ENCODE assay signal across 2 cellular contexts in the genomic region with DNA sequence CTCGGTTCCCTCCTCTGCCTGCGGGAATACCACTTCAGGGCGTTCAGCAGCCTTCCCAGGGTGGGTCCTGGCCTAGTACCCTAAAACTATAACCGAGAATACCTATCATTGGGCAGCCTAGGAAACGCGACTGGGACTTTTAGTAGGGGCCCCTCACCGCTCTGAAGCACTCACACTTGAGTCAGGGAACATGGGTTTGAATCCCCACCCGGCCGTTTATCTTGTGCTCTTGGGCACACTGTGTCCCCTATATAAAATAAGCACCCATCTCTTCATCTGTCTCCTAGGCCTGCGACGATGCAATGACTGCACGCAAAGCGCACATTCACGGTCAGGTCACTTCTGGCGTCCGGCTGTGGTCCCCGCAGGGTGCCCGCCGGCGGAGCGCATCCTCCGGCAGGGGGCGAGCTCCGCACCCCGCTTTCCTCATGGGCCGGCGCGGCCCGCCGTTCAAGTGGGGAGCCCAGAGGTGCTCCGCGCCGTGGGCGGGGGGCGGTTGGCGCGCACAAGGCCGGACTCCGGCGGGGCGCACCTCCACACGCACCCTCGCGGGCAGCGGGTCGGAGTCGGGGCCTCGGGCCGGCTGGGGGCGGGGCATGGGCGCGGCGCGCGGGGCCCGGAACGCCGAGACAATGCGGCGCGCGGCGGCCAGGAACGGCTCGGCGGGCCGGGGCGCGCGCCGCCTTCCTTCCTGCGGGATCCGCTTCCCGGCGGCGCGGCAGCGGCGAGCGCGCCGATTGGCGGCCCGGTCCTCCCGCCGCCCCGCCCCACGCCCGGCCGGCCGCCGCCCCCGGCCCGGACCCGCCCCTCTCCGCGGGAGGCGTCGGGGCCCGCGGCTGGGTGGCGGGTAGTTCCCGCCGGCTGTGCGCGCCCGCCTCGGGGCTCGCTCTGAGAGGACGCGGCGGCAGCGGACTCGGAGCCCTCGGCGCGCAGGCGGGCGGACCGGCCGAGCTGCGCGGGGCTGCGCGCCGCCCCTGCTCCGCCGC.
TF ChIP-seq lines count a peak whose summit lies in the region.

Gene ASAP2, plus strand, starts transcription at position 850 of the 986 bp plus-strand sequence. CDS start 293 bp downstream, outside the sequence.

TF ChIP-seq in HEK293, 187 proteins besides CTCF, POLR2A, EP300 and RAD21 (continues in another document):
- TF ChIP-seq ZNF280D (tag by site-specific recombination; IDR thresholded peaks at IDR 0.05) (no peak), ZIC2 (tag by site-specific recombination; IDR thresholded peaks at IDR 0.05) (peak; percentile 64), ZSCAN30 (tag by site-specific recombination; IDR thresholded peaks at IDR 0.05) (peak; percentile 63; the same call in 1 of the 2 replicates), ZNF423 (tag by site-specific recombination; IDR thresholded peaks at IDR 0.05) (peak; percentile 61), ZNF561 (tag by site-specific recombination; IDR thresholded peaks at IDR 0.05; ENCODE audit: borderline replicate concordance) (peak; percentile 100), ZBTB17 (tag by site-specific recombination; IDR thresholded peaks at IDR 0.05) (peak; percentile 52; the same call in 1 of the 2 replicates), ZNF48 (tag by site-specific recombination; IDR thresholded peaks at IDR 0.05) (no peak), ZBTB20 (tag by site-specific recombination; IDR thresholded peaks at IDR 0.05) (peak; percentile 35; the same call in 1 of the 2 replicates), KLF7 (tag by site-specific recombination; IDR thresholded peaks at IDR 0.05; ENCODE audit: borderline replicate concordance) (no peak), ZNF626 (tag by site-specific recombination; IDR thresholded peaks at IDR 0.05) (no peak), PATZ1 (tag by site-specific recombination; IDR thresholded peaks at IDR 0.05) (0 out of 2 replicates have a peak, but pooled peaks have one; percentile 28), MEIS1 (CRISPR knock-in tag; IDR thresholded peaks at IDR 0.05; ENCODE audit: borderline replicate concordance) (no peak), GLIS2 (tag by site-specific recombination; IDR thresholded peaks at IDR 0.05) (peak; percentile 48; the same call in 1 of the 2 replicates), HOXC10 (CRISPR knock-in tag; IDR thresholded peaks at IDR 0.05) (peak; percentile 33; the same call in 1 of the 2 replicates), KLF9 (tag by site-specific recombination; IDR thresholded peaks at IDR 0.05; ENCODE audit: low read depth) (0 out of 2 replicates have a peak, but pooled peaks have one; percentile 18), ZNF830 (tag by site-specific recombination; IDR thresholded peaks at IDR 0.05; ENCODE audit: low read depth) (no peak), ZNF335 (tag by site-specific recombination; conservative IDR thresholded peaks at IDR 0.05) (peak; percentile 42)
- TF ChIP-seq, protein P1, sequence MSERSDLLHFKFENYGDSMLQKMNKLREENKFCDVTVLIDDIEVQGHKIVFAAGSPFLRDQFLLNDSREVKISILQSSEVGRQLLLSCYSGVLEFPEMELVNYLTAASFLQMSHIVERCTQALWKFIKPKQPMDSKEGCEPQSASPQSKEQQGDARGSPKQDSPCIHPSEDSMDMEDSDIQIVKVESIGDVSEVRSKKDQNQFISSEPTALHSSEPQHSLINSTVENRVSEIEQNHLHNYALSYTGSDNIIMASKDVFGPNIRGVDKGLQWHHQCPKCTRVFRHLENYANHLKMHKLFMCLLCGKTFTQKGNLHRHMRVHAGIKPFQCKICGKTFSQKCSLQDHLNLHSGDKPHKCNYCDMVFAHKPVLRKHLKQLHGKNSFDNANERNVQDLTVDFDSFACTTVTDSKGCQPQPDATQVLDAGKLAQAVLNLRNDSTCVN (tag by site-specific recombination; optimal IDR thresholded peaks at IDR 0.05), result peak; percentile 48
- TF ChIP-seq, protein P2, sequence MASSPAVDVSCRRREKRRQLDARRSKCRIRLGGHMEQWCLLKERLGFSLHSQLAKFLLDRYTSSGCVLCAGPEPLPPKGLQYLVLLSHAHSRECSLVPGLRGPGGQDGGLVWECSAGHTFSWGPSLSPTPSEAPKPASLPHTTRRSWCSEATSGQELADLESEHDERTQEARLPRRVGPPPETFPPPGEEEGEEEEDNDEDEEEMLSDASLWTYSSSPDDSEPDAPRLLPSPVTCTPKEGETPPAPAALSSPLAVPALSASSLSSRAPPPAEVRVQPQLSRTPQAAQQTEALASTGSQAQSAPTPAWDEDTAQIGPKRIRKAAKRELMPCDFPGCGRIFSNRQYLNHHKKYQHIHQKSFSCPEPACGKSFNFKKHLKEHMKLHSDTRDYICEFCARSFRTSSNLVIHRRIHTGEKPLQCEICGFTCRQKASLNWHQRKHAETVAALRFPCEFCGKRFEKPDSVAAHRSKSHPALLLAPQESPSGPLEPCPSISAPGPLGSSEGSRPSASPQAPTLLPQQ (tag by site-specific recombination; IDR thresholded peaks at IDR 0.05), result peak; percentile 63; the same call in 1 of the 2 replicates

TF ChIP-seq in H1, 55 proteins besides CTCF, POLR2A, EP300 and RAD21:
- peak; percentile 12 for TF ChIP-seq TAF7 (optimal IDR thresholded peaks at IDR 0.05; ENCODE audit: borderline replicate concordance, low read depth, low read length)
- TF ChIP-seq ASH2L (IDR thresholded peaks at IDR 0.05; ENCODE audit: low read length), result peak; percentile 55
- TF ChIP-seq TEAD4 (IDR thresholded peaks at IDR 0.05; ENCODE audit: low read depth, low read length), result no peak
- TF ChIP-seq RXRA (IDR thresholded peaks at IDR 0.05; ENCODE audit: insufficient read depth, low read depth, low read length), result 0 out of 2 replicates have a peak, but pooled peaks have one; percentile 43
- peak; percentile 30; the same call in 1 of the 2 replicates for TF ChIP-seq KDM1A (IDR thresholded peaks at IDR 0.05; ENCODE audit: borderline replicate concordance, low read length)
- no peak for TF ChIP-seq CBX8 (IDR thresholded peaks at IDR 0.05; ENCODE audit: borderline replicate concordance, low read depth, low read length)
- TF ChIP-seq CEBPB (IDR thresholded peaks at IDR 0.05; ENCODE audit: low read depth, low read length), result no peak
- no peak for TF ChIP-seq CHD1 (IDR thresholded peaks at IDR 0.05; ENCODE audit: low read depth, low read length)
- 0 out of 2 replicates have a peak, but pooled peaks have one; percentile 24 for TF ChIP-seq POLR2AphosphoS5 (IDR thresholded peaks at IDR 0.05; ENCODE audit: low read depth, low read length)
- TF ChIP-seq CREB1 (IDR thresholded peaks at IDR 0.05), result no peak
- 0 out of 2 replicates have a peak, but pooled peaks have one; percentile 36 for TF ChIP-seq YY1 (IDR thresholded peaks at IDR 0.05; ENCODE audit: low read depth, low read length)
- no peak for TF ChIP-seq SP4 (IDR thresholded peaks at IDR 0.05; ENCODE audit: low read length)
- no peak for TF ChIP-seq TCF12 (IDR thresholded peaks at IDR 0.05; ENCODE audit: low read depth, low read length)
- TF ChIP-seq SIN3A (conservative IDR thresholded peaks at IDR 0.05 in 1 of 2, IDR thresholded peaks at IDR 0.05 in 1 of 2; ENCODE audit: low read depth in 1 of 2, low read length in 2 of 2), result peak in 1 of 2 experiments; percentile 26; a peak in 1 of 4 replicates
- TF ChIP-seq SUZ12 (IDR thresholded peaks at IDR 0.05; ENCODE audit: low read length), result no peak
- TF ChIP-seq, protein P3, sequence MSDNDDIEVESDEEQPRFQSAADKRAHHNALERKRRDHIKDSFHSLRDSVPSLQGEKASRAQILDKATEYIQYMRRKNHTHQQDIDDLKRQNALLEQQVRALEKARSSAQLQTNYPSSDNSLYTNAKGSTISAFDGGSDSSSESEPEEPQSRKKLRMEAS (IDR thresholded peaks at IDR 0.05), result peak; percentile 48; the same call in 1 of the 2 replicates
- TF ChIP-seq GABPA (IDR thresholded peaks at IDR 0.05; ENCODE audit: borderline replicate concordance, insufficient read depth, low read length), result 0 out of 2 replicates have a peak, but pooled peaks have one; percentile 47
- no peak for TF ChIP-seq FOSL1 (IDR thresholded peaks at IDR 0.05; ENCODE audit: insufficient read depth, low read depth, low read length)
- TF ChIP-seq EZH2 (IDR thresholded peaks at IDR 0.05; ENCODE audit: low read depth, low read length, severe bottlenecking), result no peak
- TF ChIP-seq TAF1 (IDR thresholded peaks at IDR 0.05; ENCODE audit: low read depth, low read length), result peak; percentile 27
- TF ChIP-seq SIRT6 (IDR thresholded peaks at IDR 0.05; ENCODE audit: low read length), result no peak
- TF ChIP-seq KDM4A (IDR thresholded peaks at IDR 0.05; ENCODE audit: low read depth, low read length, severe bottlenecking), result peak; percentile 88
- TF ChIP-seq PHF8 (conservative IDR thresholded peaks at IDR 0.05; ENCODE audit: low read depth, low read length), result peak; percentile 76
TF ChIP-seq in H1: peak in this region for 12.
